ENCODE assay signal across 9 cellular contexts in genomic region chr19:49017666-49018351, GRCh38. TPM values are rescaled to one million over a fixed set of nuclear protein-coding genes. Genes with fewer than 3 reads are reported as not detected.
DNase-seq lines count a peak whose midpoint lies in the region; ATAC-seq and TF ChIP-seq lines count a peak whose summit lies in the region.
"Had no signal": no experiment of that assay in that cellular context is flagged by ENCODE, and none has a peak within 500 bp of the region (broad histone marks: within the 10 kb centered on the region; RNA-seq: fewer than 3 reads in every experiment).

No MANE protein-coding gene starts in this region.

- H3K27me3 Mint-ChIP-seq in T-helper 1 cell treated with Interleukin-12 subunit alpha and Interleukin-12 subunit beta and Interleukin-4 antibody, amounts not matched to agents 30 μg/mL and 1 μg/mL, for 36 hours (ENCODE audit: low read depth) = peaks cover 30% of the 10 kb centered on the region

- no peak overlapping the region for H2AFZ ChIP-seq in DND-41 (ENCODE audit: low read depth, low read length)

- no peaks in the 10 kb centered on the region for H3K9me3 ChIP-seq in DND-41 (ENCODE audit: insufficient read depth, low read length, severe bottlenecking)
- H3K9me3 ChIP-seq in HUES64 (ENCODE audit: insufficient read depth, low read depth, low read length) = no peaks in the 10 kb centered on the region
- H3K9me3 ChIP-seq in ascending aorta = no peaks in the 10 kb centered on the region
- no peaks in the 10 kb centered on the region for H3K9me3 ChIP-seq in iPS DF 6.9 (ENCODE audit: control insufficient read depth, insufficient read depth, low read length)
- H3K9me3 ChIP-seq in spleen = no peaks in the 10 kb centered on the region

- H3K9me3 Mint-ChIP-seq in T-helper 1 cell treated with Interleukin-12 subunit alpha and Interleukin-12 subunit beta and Interleukin-4 antibody, amounts not matched to agents 30 μg/mL and 1 μg/mL, for 36 hours = no peaks in the 10 kb centered on the region

- H3K4me1 ChIP-seq in DND-41 (ENCODE audit: insufficient read depth, low read length) (peaks cover 3% of the 10 kb centered on the region; the same call in 1 of the 2 replicates), HUES64 (ENCODE audit: insufficient read depth, low read length) (peaks cover 10% of the 10 kb centered on the region; the same call in 1 of the 2 replicates), ascending aorta (peaks cover 8 to 18% of the 10 kb centered on the region in 2 donors), iPS DF 6.9 (ENCODE audit: control insufficient read depth, insufficient read depth, low read length) (peaks cover 8% of the 10 kb centered on the region), spleen (peaks cover 4 to 32% (median 25%) of the 10 kb centered on the region in 6 donors)

- no peaks in the 10 kb centered on the region for H3K79me2 ChIP-seq in DND-41 (ENCODE audit: insufficient read depth, low read length)

- 2% methylated on average over 59 of the region's 62 CpGs for WGBS in HUES64
- WGBS in iPS DF 6.9 (ENCODE audit: insufficient coverage, insufficient read length) = no CpG with 5 or more reads among the region's 62 CpGs
- 0 to 2% (median 1%) methylated on average over 16 to 62 of the region's 62 CpGs for WGBS in spleen, 5 donors

- H3K27ac ChIP-seq in DND-41 (ENCODE audit: low read length) (no peak overlapping the region), HUES64 (ENCODE audit: low read depth, low read length) (no peak overlapping the region), ascending aorta (no peak overlapping the region), iPS DF 6.9 (ENCODE audit: low read length) (no peak overlapping the region), spleen (peak overlapping the region in 7 of 8 donors; percentile 9 to 59 (median 44))

- no peak overlapping the region for H3K27ac Mint-ChIP-seq in T-helper 1 cell treated with Interleukin-12 subunit alpha and Interleukin-12 subunit beta and Interleukin-4 antibody, amounts not matched to agents 30 μg/mL and 1 μg/mL, for 36 hours

- H3K4me3 Mint-ChIP-seq in T-helper 1 cell treated with Interleukin-12 subunit alpha and Interleukin-12 subunit beta and Interleukin-4 antibody, amounts not matched to agents 30 μg/mL and 1 μg/mL, for 36 hours = peak overlapping the region; percentile 85

- peak; percentile 69 for ATAC-seq in DND-41 (ENCODE audit: insufficient read depth, low read depth)
- ATAC-seq in GM18909 (IDR thresholded peaks at IDR 0.05; ENCODE audit: poor library complexity, unreplicated experiment) = no peak
- ATAC-seq in GM21447 (IDR thresholded peaks at IDR 0.05; ENCODE audit: unreplicated experiment) = no peak

- DNase-seq in DND-41 (peak; percentile 53), ascending aorta (ENCODE audit: low spot score in 2 of 2) (peak in 1 of 2 donors; percentile 77), iPS DF 6.9 (ENCODE audit: low read depth, low spot score) (no peak), spleen (peak; percentile 90)

- no peak overlapping the region for H3K9ac ChIP-seq in DND-41 (ENCODE audit: low read depth, low read length)
- H3K9ac ChIP-seq in HUES64 (ENCODE audit: low read depth, low read length) = 0 out of 2 replicates have a peak overlapping the region, but pooled peaks have one; percentile 17

- peaks cover 14% of the 10 kb centered on the region for H3K4me1 Mint-ChIP-seq in T-helper 1 cell treated with Interleukin-12 subunit alpha and Interleukin-12 subunit beta and Interleukin-4 antibody, amounts not matched to agents 30 μg/mL and 1 μg/mL, for 36 hours (ENCODE audit: low read depth)

- peaks cover 3% of the 10 kb centered on the region for H3K27me3 ChIP-seq in DND-41 (ENCODE audit: insufficient read depth, low read length, poor library complexity)
- H3K27me3 ChIP-seq in HUES64 (ENCODE audit: insufficient read depth, low read length) = peaks cover 27% of the 10 kb centered on the region
- peaks cover 9% of the 10 kb centered on the region for H3K27me3 ChIP-seq in ascending aorta
- H3K27me3 ChIP-seq in iPS DF 6.9 (ENCODE audit: control insufficient read depth, insufficient read depth, low read length) = no peaks in the 10 kb centered on the region; the same call in 1 of the 2 replicates
- H3K27me3 ChIP-seq in spleen (replicated peaks in 1 of 7) = peaks cover 0 to 34% (median 7%) of the 10 kb centered on the region in 7 donors

- TF ChIP-seq POLR2A in spleen (IDR thresholded peaks at IDR 0.05) = no peak

- no peak overlapping the region for H3K4me3 ChIP-seq in DND-41 (ENCODE audit: low read depth in 1 of 2, low read length in 2 of 2)
- peak overlapping the region; percentile 51 for H3K4me3 ChIP-seq in HUES64 (ENCODE audit: low read length)
- peak overlapping the region; percentile 56 to 65 for H3K4me3 ChIP-seq in ascending aorta
- H3K4me3 ChIP-seq in iPS DF 6.9 (ENCODE audit: low read length) = peak overlapping the region; percentile 35; the same call in 1 of the 2 replicates
- H3K4me3 ChIP-seq in spleen = peak overlapping the region; percentile 43 to 77 (median 52)

- H3K36me3 Mint-ChIP-seq in T-helper 1 cell treated with Interleukin-12 subunit alpha and Interleukin-12 subunit beta and Interleukin-4 antibody, amounts not matched to agents 30 μg/mL and 1 μg/mL, for 36 hours (ENCODE audit: low read depth) = peaks cover 18% of the 10 kb centered on the region

- TF ChIP-seq CTCF in DND-41 (IDR thresholded peaks at IDR 0.05; ENCODE audit: borderline replicate concordance, extremely low read depth, low read length, poor library complexity, severe bottlenecking) (peak; percentile 32), ascending aorta (IDR thresholded peaks at IDR 0.05) (peak; percentile 34 to 56 (median 39)), spleen (IDR thresholded peaks at IDR 0.05 in 8 of 11, conservative IDR thresholded peaks at IDR 0.05 in 3 of 11) (peak in 7 of 11 experiments; percentile 38 to 76 (median 63))

- intact Hi-C loops in ascending aorta (cut with DNase I) = no loop called here
- intact Hi-C loops in spleen (cut with DNase I; ENCODE audit: low total_unique reads) = no loop called here

- no peak overlapping the region for H3K4me2 ChIP-seq in DND-41 (ENCODE audit: insufficient read depth, low read length)

- H3K36me3 ChIP-seq in DND-41 (ENCODE audit: insufficient read depth, low read length) (peaks cover 36% of the 10 kb centered on the region), HUES64 (ENCODE audit: insufficient read depth, low read length) (peaks cover 31% of the 10 kb centered on the region), ascending aorta (peaks cover 13 to 24% of the 10 kb centered on the region in 2 donors), iPS DF 6.9 (ENCODE audit: control insufficient read depth, insufficient read depth, low read length) (peaks cover 21% of the 10 kb centered on the region), spleen (peaks cover 0 to 37% (median 20%) of the 10 kb centered on the region in 6 donors)

- H4K20me1 ChIP-seq in DND-41 (ENCODE audit: insufficient read depth, low read length) = peaks cover 4% of the 10 kb centered on the region; the same call in 1 of the 2 replicates

RNA-seq across cellular contexts. Expression of gene LHB, which starts 0.9 kb away (rescaled TPM):
- polyA plus RNA-seq in HUES64 (2013, experiment 1 of 2) = not detected
- not detected for polyA plus RNA-seq in HUES64 (2013, experiment 2 of 2)
- total RNA-seq in ascending aorta (not detected), spleen (under 1 TPM in 1 of 7 donors, not detected in 6; 0.79 TPM)
- polyA plus RNA-seq in spleen = 1 to 10 TPM in 2 of 3 donors, under 1 TPM in 1; 0.50 to 1.5 (median 1.5) TPM

RNA-seq across cellular contexts. Expression of gene CGB3, which starts 6.3 kb away (rescaled TPM):
- not detected for polyA plus RNA-seq in HUES64 (2013, experiment 1 of 2)
- polyA plus RNA-seq in HUES64 (2013, experiment 2 of 2) = not detected
- not detected for total RNA-seq in ascending aorta
- not detected for total RNA-seq in spleen
- polyA plus RNA-seq in spleen = not detected
- polyA plus RNA-seq: adipose tissue had no signal

RNA-seq across cellular contexts. Expression of gene CGB2, which starts 13.9 kb away (rescaled TPM):
- polyA plus RNA-seq in HUES64 (2013, experiment 1 of 2) = not detected
- polyA plus RNA-seq in HUES64 (2013, experiment 2 of 2) = 0.89 TPM
- not detected for total RNA-seq in ascending aorta
- total RNA-seq in spleen = not detected
- not detected for polyA plus RNA-seq in spleen
- polyA plus RNA-seq: adipose tissue had no signal

RNA-seq across cellular contexts. Expression of gene CGB1, which starts 18.9 kb away (rescaled TPM):
- polyA plus RNA-seq in HUES64 (2013, experiment 1 of 2) = not detected
- not detected for polyA plus RNA-seq in HUES64 (2013, experiment 2 of 2)
- total RNA-seq in ascending aorta (not detected), spleen (not detected)
- polyA plus RNA-seq in spleen = under 1 TPM in 1 of 3 donors, not detected in 2; 0.35 TPM
- polyA plus RNA-seq: adipose tissue had no signal

RNA-seq across cellular contexts. Expression of gene RUVBL2, which starts 24.1 kb away (rescaled TPM):
- polyA plus RNA-seq in HUES64 (2013, experiment 1 of 2) = 73.5 TPM
- 75.6 TPM for polyA plus RNA-seq in HUES64 (2013, experiment 2 of 2)
- total RNA-seq in ascending aorta (106 TPM), spleen (10 to 100 TPM; 32.0 to 46.9 (median 38.4) TPM)
- 10 to 100 TPM; 46.7 to 58.4 (median 53.5) TPM for polyA plus RNA-seq in spleen

Comparison
In these comparisons a context has a peak if more than half of its experiments do, and no peak if none do; other contexts are left out.
1. H3K27ac ChIP-seq: peak in spleen (7 of 8); none in DND-41 (single experiment), HUES64 (single experiment), ascending aorta (0 of 2) and iPS DF 6.9 (single experiment).
2. H3K4me3 ChIP-seq: peak in HUES64 (single experiment), ascending aorta (2 of 2), iPS DF 6.9 (single experiment) and spleen (8 of 8); none in DND-41 (0 of 2).
3. Peak in every context shown above with its lines, with median percentiles within 50 percentile points of each other: CTCF ChIP-seq.